ENCODE assay signal across 8 cellular contexts in the genomic region with DNA sequence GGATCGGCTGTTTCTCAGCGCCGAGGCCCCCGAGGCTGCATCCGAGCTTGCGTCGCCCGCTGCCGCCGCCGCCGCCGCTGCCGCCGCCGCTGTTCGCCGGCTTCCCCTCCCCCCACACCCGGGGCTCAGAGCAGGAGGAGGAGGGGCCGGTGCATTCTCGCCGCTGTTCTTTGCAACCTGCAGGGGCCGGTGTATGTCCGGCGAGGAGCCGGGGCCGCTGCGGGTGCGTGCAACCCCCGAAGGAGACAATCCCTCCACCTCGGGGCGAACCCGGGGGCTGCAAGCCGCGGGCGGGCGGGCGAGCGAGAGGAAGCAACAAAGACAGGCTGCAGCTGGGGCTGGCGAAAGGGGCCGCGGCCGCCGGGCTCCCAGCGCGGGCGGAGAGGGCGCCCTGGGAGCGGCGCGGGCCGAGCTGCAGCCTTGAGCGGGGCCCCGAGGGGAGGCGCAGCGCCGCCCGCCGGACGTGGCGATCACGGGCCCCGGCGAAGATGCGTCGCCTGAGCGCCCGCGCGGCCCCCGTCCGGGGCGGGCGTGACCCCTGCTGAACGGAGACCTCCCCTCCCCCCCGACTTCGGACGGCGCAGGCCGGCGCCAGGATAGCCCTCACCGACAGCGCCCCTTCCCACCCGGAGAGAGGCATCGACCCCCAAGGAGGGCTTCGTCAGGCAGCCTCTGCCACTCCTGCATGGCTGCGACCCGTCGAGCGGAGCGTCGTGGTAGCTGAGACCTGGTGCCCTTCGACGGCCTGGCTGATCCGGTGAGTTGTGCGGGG. TPM values are rescaled to one million over a fixed set of nuclear protein-coding genes. Genes with fewer than 3 reads are reported as not detected.
DNase-seq lines count a peak whose midpoint lies in the region; ATAC-seq and TF ChIP-seq lines count a peak whose summit lies in the region.

No MANE protein-coding gene starts in this region.

- peaks cover 65% of the 10 kb centered on the region for H3K27me3 Mint-ChIP-seq in activated CD8-positive, alpha-beta memory T cell treated with anti-CD3 and anti-CD28 coated beads, Interleukin-2, amount 10 ng/mL, durations not matched to agents 7 days and 5 days
- H3K27me3 Mint-ChIP-seq in endodermal cell (ENCODE audit: insufficient read depth) (peaks cover 33% of the 10 kb centered on the region), naive B cell (peaks cover 27 to 68% (median 40%) of the 10 kb centered on the region in 3 donors)

- H3K4me1 Mint-ChIP-seq in activated CD8-positive, alpha-beta memory T cell treated with anti-CD3 and anti-CD28 coated beads, Interleukin-2, amount 10 ng/mL, durations not matched to agents 7 days and 5 days, result peaks cover 8% of the 10 kb centered on the region
- H3K4me1 Mint-ChIP-seq in endodermal cell, result peaks cover 26% of the 10 kb centered on the region
- peaks cover 0 to 7% (median 4%) of the 10 kb centered on the region in 3 donors for H3K4me1 Mint-ChIP-seq in naive B cell

- H3K36me3 Mint-ChIP-seq in activated CD8-positive, alpha-beta memory T cell treated with anti-CD3 and anti-CD28 coated beads, Interleukin-2, amount 10 ng/mL, durations not matched to agents 7 days and 5 days, result no peaks in the 10 kb centered on the region
- H3K36me3 Mint-ChIP-seq in endodermal cell (ENCODE audit: low read depth) (no peaks in the 10 kb centered on the region), naive B cell (peaks cover 0 to 13% of the 10 kb centered on the region in 2 donors)

- H3K27ac Mint-ChIP-seq in activated CD8-positive, alpha-beta memory T cell treated with anti-CD3 and anti-CD28 coated beads, Interleukin-2, amount 10 ng/mL, durations not matched to agents 7 days and 5 days, result no peak overlapping the region
- H3K27ac Mint-ChIP-seq in endodermal cell (peak overlapping the region; percentile 82), naive B cell (peak overlapping the region in 1 of 6 donors; percentile 47)

- ATAC-seq in HG02885 (IDR thresholded peaks at IDR 0.05; ENCODE audit: poor library complexity, unreplicated experiment) (peak; percentile 17), naive B cell (ENCODE audit: low read depth in 2 of 2) (peak; percentile 17 to 19)
- peak; percentile 10 for ATAC-seq in activated CD8-positive, alpha-beta memory T cell treated with anti-CD3 and anti-CD28 coated beads, Interleukin-2, amount 10 ng/mL, durations not matched to agents 7 days and 5 days

- 1 to 2% methylated on average over 14 to 96 of the region's 96 CpGs for WGBS in endodermal cell (ENCODE audit: insufficient coverage in 1 of 2, insufficient read length in 1 of 2), 2 experiments

- CTCF ChIA-PET in activated CD8-positive, alpha-beta memory T cell treated with anti-CD3 and anti-CD28 coated beads, Interleukin-2, amount 10 ng/mL, durations not matched to agents 7 days and 5 days (lab: Charles Lee), result interaction anchor here (0.7 to 2.3 kb wide), 8 partner anchors 10 to 717 kb away, joined by 3 to 21 read pairs (median 4); no protein-coding TSS in a partner anchor

- H3K27me3 ChIP-seq in endodermal cell (ENCODE audit: control insufficient read depth, insufficient read depth, low read length, poor library complexity, severe bottlenecking), result peaks cover 12% of the 10 kb centered on the region

- no peaks in the 10 kb centered on the region for H3K9me3 ChIP-seq in endodermal cell (ENCODE audit: control insufficient read depth, low read length)

- DNase-seq in DMS 273 (lab: John Stamatoyannopoulos, UW; ENCODE audit: unreplicated experiment) (peak; percentile 79), DMS 273 treated with DMSO at 0.1 percent for 48 hours (lab: John Stamatoyannopoulos, UW) (no peak), NCI-H510A (lab: John Stamatoyannopoulos, UW) (peak; percentile 69), endodermal cell (peak; percentile 95), naive B cell (peak; percentile 67)
- DNase-seq in activated CD8-positive, alpha-beta memory T cell treated with anti-CD3 and anti-CD28 coated beads, Interleukin-2, amount 10 ng/mL, durations not matched to agents 7 days and 5 days, result peak; percentile 52
- peak; percentile 26 to 70 (median 48) for DNase-seq in stimulated activated naive CD4-positive, alpha-beta T cell (lab: John Stamatoyannopoulos, UW)

- peak overlapping the region; percentile 79 for H3K4me3 ChIP-seq in endodermal cell (ENCODE audit: low read length)

- H3K27ac ChIP-seq in endodermal cell (ENCODE audit: low read depth, low read length), result peak overlapping the region; percentile 67

- peak; percentile 64 for TF ChIP-seq CTCF in endodermal cell (conservative IDR thresholded peaks at IDR 0.05)

- no peaks in the 10 kb centered on the region for H3K9me3 Mint-ChIP-seq in activated CD8-positive, alpha-beta memory T cell treated with anti-CD3 and anti-CD28 coated beads, Interleukin-2, amount 10 ng/mL, durations not matched to agents 7 days and 5 days (ENCODE audit: low read depth)
- H3K9me3 Mint-ChIP-seq in endodermal cell, result no peaks in the 10 kb centered on the region
- no peaks in the 10 kb centered on the region for H3K9me3 Mint-ChIP-seq in naive B cell

- peaks cover 18% of the 10 kb centered on the region for H3K4me1 ChIP-seq in endodermal cell (ENCODE audit: control insufficient read depth, insufficient read depth, low read length)

- peak overlapping the region; percentile 67 for H3K9ac ChIP-seq in endodermal cell (ENCODE audit: extremely low read depth, low read length, poor library complexity, severe bottlenecking)

- H3K36me3 ChIP-seq in endodermal cell (ENCODE audit: control insufficient read depth, insufficient read depth, low read length), result no peaks in the 10 kb centered on the region

- H3K4me3 Mint-ChIP-seq in activated CD8-positive, alpha-beta memory T cell treated with anti-CD3 and anti-CD28 coated beads, Interleukin-2, amount 10 ng/mL, durations not matched to agents 7 days and 5 days, result peak overlapping the region; percentile 64
- H3K4me3 Mint-ChIP-seq in endodermal cell (peak overlapping the region; percentile 70), naive B cell (peak overlapping the region; percentile 73 to 89 (median 81))

RNA-seq across cellular contexts. Expression of gene FAM222A, which starts 0.7 kb away (rescaled TPM):
- 1 to 10 TPM in 1 of 2 experiments, under 1 TPM in 1; 0.70 to 1.6 TPM for total RNA-seq in activated CD8-positive, alpha-beta memory T cell treated with anti-CD3 and anti-CD28 coated beads, Interleukin-2, amount 10 ng/mL, durations not matched to agents 7 days and 5 days
- total RNA-seq in endodermal cell, result 10 to 100 TPM; 21.6 to 24.4 TPM
- 8.7 TPM for polyA plus RNA-seq in endodermal cell (2013, experiment 1 of 2)
- 8.7 TPM for polyA plus RNA-seq in endodermal cell (2013, experiment 2 of 2)
- under 1 TPM in 2 of 6 donors, not detected in 4; 0.29 to 0.30 TPM for polyA plus RNA-seq in naive B cell (ENCODE audit: low read depth in 6 of 6)

Comparison
In these comparisons a context has a peak if more than half of its experiments do, and no peak if none do; other contexts are left out.
1. RNA of gene FAM222A, which starts 0.7 kb away (total RNA-seq): 21.6 to 24.4 TPM in endodermal cell; 0.70 to 1.6 TPM in activated CD8-positive, alpha-beta memory T cell treated with anti-CD3 and anti-CD28 coated beads, Interleukin-2, amount 10 ng/mL, durations not matched to agents 7 days and 5 days; every median in the first group is over 4 times any median in the second.
2. Peak in every context shown above with its lines, with median percentiles within 50 percentile points of each other: ATAC-seq and H3K4me3 Mint-ChIP-seq.